ENCODE assay signal across 19 cellular contexts in the genomic region with DNA sequence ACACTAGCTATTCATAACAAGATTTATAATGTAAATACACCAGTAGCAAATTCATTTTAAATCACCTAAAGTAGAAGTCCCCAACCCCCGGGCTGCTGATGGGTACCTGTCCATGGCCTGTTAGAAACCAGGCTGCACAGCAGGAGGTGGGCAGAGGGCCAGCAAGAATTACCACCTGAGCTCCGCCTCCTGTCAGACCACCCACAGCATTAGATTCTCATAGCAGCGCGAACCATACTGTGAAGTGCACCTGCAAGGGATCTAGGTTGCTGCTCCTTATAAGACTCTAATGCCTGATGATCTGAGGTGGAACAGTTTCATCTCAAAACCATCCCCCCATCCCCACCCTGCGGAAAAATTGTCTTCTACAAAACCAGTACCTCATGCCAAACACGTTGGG.
A peak's percentile ranks its signal among the peaks of the same experiment; 100 is the strongest.
DNase-seq lines count a peak whose midpoint lies in the region; FAIRE-seq and TF ChIP-seq lines count a peak whose summit lies in the region.
"Had no signal": no experiment of that assay in that cellular context is flagged by ENCODE, and none has a peak within 500 bp of the region (broad histone marks: within the 10 kb centered on the region; RNA-seq: fewer than 3 reads in every experiment).

No MANE protein-coding gene starts in this region.

- no peak overlapping the region for H2BK12ac ChIP-seq in H1 (ENCODE audit: low read depth, low read length)

- H3K36me3 Mint-ChIP-seq in neural progenitor cell = peaks cover 10% of the 10 kb centered on the region
- peaks cover 4 to 16% of the 10 kb centered on the region in 2 donors for H3K36me3 Mint-ChIP-seq in CD4-positive, alpha-beta memory T cell

- no peaks in the 10 kb centered on the region for H3K36me3 ChIP-seq in H7 (replicated peaks; ENCODE audit: control insufficient read depth, insufficient read depth, low read length)
- H3K36me3 ChIP-seq in H1 (ENCODE audit: control insufficient read depth in 2 of 4, insufficient read depth in 4 of 4, low read length in 3 of 4) = no peaks in the 10 kb centered on the region
- peaks cover 4% of the 10 kb centered on the region for H3K36me3 ChIP-seq in neural progenitor cell
- H3K36me3 ChIP-seq in CD4-positive, alpha-beta memory T cell (ENCODE audit: insufficient read depth, low read length) = no peaks in the 10 kb centered on the region
- H3K36me3 ChIP-seq: BE2C, SJSA1 had no signal

- H3K4me2 ChIP-seq in H1 (ENCODE audit: insufficient read depth in 1 of 2, low read depth in 2 of 2, low read length in 2 of 2) (no peak overlapping the region), neural progenitor cell (no peak overlapping the region)

- H3K27ac ChIP-seq in H1 (ENCODE audit: low read depth, low read length) = no peak overlapping the region
- no peak overlapping the region for H3K27ac ChIP-seq in neural progenitor cell
- no peak overlapping the region for H3K27ac ChIP-seq in CD4-positive, alpha-beta memory T cell (ENCODE audit: low read depth, low read length)
- H3K27ac ChIP-seq: SJSA1 had no signal

- intact Hi-C loops in CD4-positive, alpha-beta memory T cell (cut with micrococcal nuclease) = no loop called here

- H2BK15ac ChIP-seq in H1 (ENCODE audit: low read length) = no peak overlapping the region

- no peak for TF ChIP-seq EP300 in H1 (IDR thresholded peaks at IDR 0.05; ENCODE audit: borderline replicate concordance in 1 of 2, low read depth in 2 of 2, low read length in 2 of 2)

- no peak overlapping the region for H3K18ac ChIP-seq in H1 (ENCODE audit: extremely low read depth, low read length)

- no peaks in the 10 kb centered on the region for H3K23me2 ChIP-seq in H1 (ENCODE audit: low read depth, low read length)

- H3K79me1 ChIP-seq in H1 (ENCODE audit: low read depth, low read length) = no peaks in the 10 kb centered on the region

- TF ChIP-seq POLR2A in H1 (IDR thresholded peaks at IDR 0.05; ENCODE audit: control extremely low read depth in 1 of 2, low read depth in 2 of 2, low read length in 2 of 2) = no peak

- FAIRE-seq in H1 (lab: Jason Lieb, UNC) = peak; percentile 28
- FAIRE-seq: GM12891, RCC 7860 had no signal

- H3K79me2 ChIP-seq in H1 (ENCODE audit: control insufficient read depth in 1 of 2, insufficient read depth in 2 of 2, low read length in 2 of 2) (no peaks in the 10 kb centered on the region), neural progenitor cell (ENCODE audit: low read depth) (no peaks in the 10 kb centered on the region)

- H3K27ac Mint-ChIP-seq in neural progenitor cell = no peak overlapping the region
- no peak overlapping the region for H3K27ac Mint-ChIP-seq in CD4-positive, alpha-beta memory T cell
- H3K27ac Mint-ChIP-seq: IgD-negative memory B cell had no signal

- H3F3A ChIP-seq in neural progenitor cell (ENCODE audit: low read depth) = no peaks in the 10 kb centered on the region

- TF ChIP-seq RAD21 in H1 (IDR thresholded peaks at IDR 0.05 in 1 of 2, conservative IDR thresholded peaks at IDR 0.05 in 1 of 2; ENCODE audit: low read depth in 2 of 2, low read length in 2 of 2) = no peak

- no peak overlapping the region for H4K8ac ChIP-seq in H1 (ENCODE audit: extremely low read depth, insufficient read depth, low read length)

- no peaks in the 10 kb centered on the region for H3K27me3 Mint-ChIP-seq in neural progenitor cell (ENCODE audit: insufficient read depth, low read depth)
- H3K27me3 Mint-ChIP-seq in CD4-positive, alpha-beta memory T cell = no peaks in the 10 kb centered on the region
- H3K27me3 Mint-ChIP-seq: IgD-negative memory B cell had no signal

- H2BK120ac ChIP-seq in H1 (replicated peaks; ENCODE audit: low read depth, low read length) = no peak overlapping the region

- no peak overlapping the region for H2AK5ac ChIP-seq in H1 (ENCODE audit: low read depth, low read length)

- H2BK20ac ChIP-seq in H1 (ENCODE audit: low read length) = no peak overlapping the region

- H3K23ac ChIP-seq in H1 (ENCODE audit: insufficient read length) = no peak overlapping the region

- H3K4me3 ChIP-seq in H7 (ENCODE audit: insufficient read depth, low read depth, low read length) = no peak overlapping the region
- H3K4me3 ChIP-seq in H1 (ENCODE audit: extremely low read depth in 1 of 4, insufficient read depth in 2 of 4, low read depth in 3 of 4, low read length in 4 of 4) = no peak overlapping the region
- H3K4me3 ChIP-seq in neural progenitor cell = no peak overlapping the region
- H3K4me3 ChIP-seq in CD4-positive, alpha-beta memory T cell (ENCODE audit: low read length in 2 of 2) = no peak overlapping the region
- H3K4me3 ChIP-seq: SJSA1 had no signal

- no peak for TF ChIP-seq CTCF in H1 (IDR thresholded peaks at IDR 0.05; ENCODE audit: control extremely low read depth in 1 of 3, insufficient read depth in 1 of 3, low read depth in 1 of 3, low read length in 3 of 3)
- TF ChIP-seq CTCF in neural progenitor cell (IDR thresholded peaks at IDR 0.05) = no peak

- H3K27me3 ChIP-seq in H7 (ENCODE audit: control insufficient read depth, insufficient read depth, low read length) (no peaks in the 10 kb centered on the region), H1 (replicated peaks in 1 of 4; ENCODE audit: control insufficient read depth in 3 of 4, extremely low read depth in 1 of 4, insufficient read depth in 3 of 4, low read length in 3 of 4) (no peaks in the 10 kb centered on the region), neural progenitor cell (no peaks in the 10 kb centered on the region)
- H3K27me3 ChIP-seq in CD4-positive, alpha-beta memory T cell (ENCODE audit: insufficient read depth, low read length) = no peaks in the 10 kb centered on the region
- H3K27me3 ChIP-seq: BE2C, SJSA1 had no signal

- H3K9me3 Mint-ChIP-seq in neural progenitor cell = no peaks in the 10 kb centered on the region
- no peaks in the 10 kb centered on the region for H3K9me3 Mint-ChIP-seq in CD4-positive, alpha-beta memory T cell
- H3K9me3 Mint-ChIP-seq: IgD-negative memory B cell had no signal

- CTCF ChIA-PET in H1 (lab: Charles Lee; ENCODE audit: partially characterized antibody) = interaction anchor here (0.6 to 1.7 kb wide), 2 partner anchors 27 to 95 kb away, joined by 3 to 6 read pairs; no protein-coding TSS in a partner anchor
- CTCF ChIA-PET in CD4-positive, alpha-beta memory T cell (lab: Charles Lee; ENCODE audit: partially characterized antibody) = no interaction called here

- no peak overlapping the region for H2AFZ ChIP-seq in H1 (ENCODE audit: low read length)
- H2AFZ ChIP-seq in neural progenitor cell (replicated peaks) = no peak overlapping the region

- H3K4me1 Mint-ChIP-seq in neural progenitor cell = no peaks in the 10 kb centered on the region
- H3K4me1 Mint-ChIP-seq in CD4-positive, alpha-beta memory T cell = no peaks in the 10 kb centered on the region
- H3K4me1 Mint-ChIP-seq: IgD-negative memory B cell had no signal

- POLR2A ChIA-PET in H1 (lab: Charles Lee; ENCODE audit: partially characterized antibody) = no interaction called here
- POLR2A ChIA-PET in CD4-positive, alpha-beta memory T cell (lab: Charles Lee; ENCODE audit: partially characterized antibody) = no interaction called here

- H3K4me1 ChIP-seq in H1 (replicated peaks in 1 of 4; ENCODE audit: control insufficient read depth in 3 of 4, insufficient read depth in 4 of 4, low read length in 3 of 4) (peaks cover 0 to 2% (median 0%) of the 10 kb centered on the region in 4 experiments; a peak in 1 of 7 replicates), neural progenitor cell (no peaks in the 10 kb centered on the region)
- no peaks in the 10 kb centered on the region for H3K4me1 ChIP-seq in CD4-positive, alpha-beta memory T cell (ENCODE audit: insufficient read depth, low read length)
- H3K4me1 ChIP-seq: BE2C, SJSA1 had no signal

- H2BK5ac ChIP-seq in H1 (ENCODE audit: low read depth, low read length) = no peak overlapping the region

- H3K9me3 ChIP-seq in H1 (ENCODE audit: insufficient read depth in 2 of 2, low read depth in 1 of 2, low read length in 1 of 2) = no peaks in the 10 kb centered on the region
- H3K9me3 ChIP-seq in neural progenitor cell (ENCODE audit: low read depth) = no peaks in the 10 kb centered on the region
- no peaks in the 10 kb centered on the region for H3K9me3 ChIP-seq in CD4-positive, alpha-beta memory T cell (ENCODE audit: control insufficient read depth in 1 of 2, low read length in 2 of 2)
- H3K9me3 ChIP-seq: BE2C, SJSA1 had no signal

- H4K91ac ChIP-seq in H1 (replicated peaks; ENCODE audit: insufficient read length, low read length) = no peak overlapping the region

- no peak overlapping the region for H3K14ac ChIP-seq in H1 (ENCODE audit: insufficient read length)

- H4K5ac ChIP-seq in H1 (ENCODE audit: insufficient read length, low read depth, low read length) = no peak overlapping the region

- peak; percentile 42 for DNase-seq in NCI-H2171 treated with DMSO at 0.1 percent for 48 hours (lab: John Stamatoyannopoulos, UW)
- no peak for DNase-seq in NCI-H2171 (lab: John Stamatoyannopoulos, UW)
- DNase-seq in H7 = peak; percentile 3
- DNase-seq in H1 (ENCODE audit: low read depth in 1 of 2, low spot score in 2 of 2) = peak; percentile 2 to 54
- DNase-seq in neural progenitor cell (ENCODE audit: low spot score) = peak; percentile 14
- DNase-seq in CD4-positive, alpha-beta memory T cell = no peak
- no peak for DNase-seq in NCI-H1436 (lab: John Stamatoyannopoulos, UW)
- DNase-seq: BE2C, DND-41, GOT3, NCI-H1436 treated with DMSO at 0.1 percent for 48 hours, NCI-H2029 treated with DMSO at 0.1 percent for 48 hours, NCI-H510A, OCI-M1, T-helper 1 cell had no signal

- 85% methylated on average over 6 of the region's 6 CpGs; no CpG with 5 or more reads in 1 of the 2 experiments for WGBS in H1 (ENCODE audit: extremely low coverage in 1 of 2, insufficient coverage in 1 of 2, insufficient read length in 1 of 2, insufficient replicate concordance in 2 of 2, low coverage in 1 of 2, low lambda C conversion rate in 2 of 2, missing lambda C conversion rate in 1 of 2), 2 experiments

- H3K56ac ChIP-seq in H1 (replicated peaks; ENCODE audit: insufficient read length, low read depth, low read length) = no peak overlapping the region

- H3K9ac ChIP-seq in H1 (replicated peaks in 1 of 4; ENCODE audit: extremely low read depth in 1 of 4, low read depth in 3 of 4, low read length in 3 of 4) (no peak overlapping the region), neural progenitor cell (no peak overlapping the region)

- peaks cover 0 to 3% of the 10 kb centered on the region in 2 experiments for H4K20me1 ChIP-seq in H1 (replicated peaks in 1 of 2; ENCODE audit: control insufficient read depth in 1 of 2, insufficient read depth in 2 of 2, low read length in 2 of 2)
- no peaks in the 10 kb centered on the region for H4K20me1 ChIP-seq in neural progenitor cell (ENCODE audit: low read depth)

- no peak overlapping the region for H3K4ac ChIP-seq in H1 (replicated peaks; ENCODE audit: insufficient read length, low read depth, low read length)

- H3K4me3 Mint-ChIP-seq in neural progenitor cell = no peak overlapping the region
- H3K4me3 Mint-ChIP-seq in CD4-positive, alpha-beta memory T cell = no peak overlapping the region
- H3K4me3 Mint-ChIP-seq: IgD-negative memory B cell had no signal

TF ChIP-seq in H1, 55 proteins besides CTCF, POLR2A, EP300 and RAD21 (continues in another document):
- peak; percentile 81; the same call in 1 of the 2 replicates for TF ChIP-seq TCF12 (IDR thresholded peaks at IDR 0.05; ENCODE audit: low read depth, low read length)
- TF ChIP-seq SAP30 (IDR thresholded peaks at IDR 0.05; ENCODE audit: insufficient read depth, insufficient replicate concordance, low read length) = no peak
- no peak for TF ChIP-seq RFX5 (IDR thresholded peaks at IDR 0.05; ENCODE audit: borderline replicate concordance, low read depth, low read length)

Comparison
In these comparisons a context has a peak if more than half of its experiments do, and no peak if none do; other contexts are left out.
1. DNase-seq: peak in NCI-H2171 treated with DMSO at 0.1 percent for 48 hours (single experiment), H7 (single experiment), H1 (2 of 2) and neural progenitor cell (single experiment); none in NCI-H2171 (single experiment), CD4-positive, alpha-beta memory T cell (0 of 5) and NCI-H1436 (single experiment).